9 cellular contexts compared by ENCODE assay signal in the genomic region with DNA sequence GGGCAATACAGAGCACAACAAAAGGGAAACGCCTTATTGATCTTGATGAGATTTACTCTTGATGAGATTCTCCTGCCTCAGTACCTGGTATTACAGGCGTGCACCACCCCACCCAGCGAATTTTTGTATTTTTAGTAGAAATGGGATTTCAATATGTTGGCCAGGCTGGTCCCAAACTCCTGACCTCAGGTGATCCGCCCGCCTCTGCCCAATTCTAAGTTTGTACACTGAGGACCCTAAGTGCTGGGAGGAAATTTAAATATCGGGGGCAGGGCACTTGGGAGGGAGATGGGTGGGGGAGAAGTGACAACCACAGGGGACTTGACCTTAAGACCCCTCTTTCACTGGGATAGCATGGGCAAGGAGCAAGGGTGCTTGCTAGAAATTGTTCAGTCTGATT. TPM values are rescaled to one million over a fixed set of nuclear protein-coding genes. Genes with fewer than 3 reads are reported as not detected.
DNase-seq lines count a peak whose midpoint lies in the region; ATAC-seq and TF ChIP-seq lines count a peak whose summit lies in the region.
"Had no signal": no experiment of that assay in that cellular context is flagged by ENCODE, and none has a peak within 500 bp of the region (broad histone marks: within the 10 kb centered on the region; RNA-seq: fewer than 3 reads in every experiment).

No MANE protein-coding gene starts in this region.

- WGBS in suprapubic skin: 75% methylated on average over 6 of the region's 6 CpGs

- H3K27ac ChIP-seq in suprapubic skin: peak overlapping the region; percentile 97

- H3K36me3 Mint-ChIP-seq in activated naive CD4-positive, alpha-beta T cell treated with anti-CD3 and anti-CD28 coated beads, Interleukin-2, amount 10 ng/mL, durations not matched to agents 7 days and 5 days: peaks cover 79% of the 10 kb centered on the region
- peaks cover 90% of the 10 kb centered on the region for H3K36me3 Mint-ChIP-seq in activated CD8-positive, alpha-beta T cell treated with anti-CD3 and anti-CD28 coated beads, Interleukin-2, amount 10 ng/mL, durations not matched to agents 7 days and 5 days (ENCODE audit: low read depth)
- H3K36me3 Mint-ChIP-seq in immature natural killer cell: peaks cover 13 to 25% (median 25%) of the 10 kb centered on the region in 3 donors

- POLR2A ChIA-PET in activated CD8-positive, alpha-beta T cell treated with anti-CD3 and anti-CD28 coated beads, Interleukin-2, amount 10 ng/mL, durations not matched to agents 7 days and 5 days (lab: Charles Lee): interaction anchor here (0.8 to 8.7 kb wide), 3 partner anchors 8 to 24 kb away, joined by 3 to 179 read pairs (median 8); partner anchors contain the start of gene HNRNPF

- H3K4me3 Mint-ChIP-seq in activated naive CD4-positive, alpha-beta T cell treated with anti-CD3 and anti-CD28 coated beads, Interleukin-2, amount 10 ng/mL, durations not matched to agents 7 days and 5 days: peak overlapping the region; percentile 90
- peak overlapping the region; percentile 91 for H3K4me3 Mint-ChIP-seq in activated CD8-positive, alpha-beta T cell treated with anti-CD3 and anti-CD28 coated beads, Interleukin-2, amount 10 ng/mL, durations not matched to agents 7 days and 5 days
- peak overlapping the region; percentile 24 to 94 (median 87) for H3K4me3 Mint-ChIP-seq in immature natural killer cell

- TF ChIP-seq POLR2A in suprapubic skin (IDR thresholded peaks at IDR 0.05): no peak

- H3K27me3 Mint-ChIP-seq in activated naive CD4-positive, alpha-beta T cell treated with anti-CD3 and anti-CD28 coated beads, Interleukin-2, amount 10 ng/mL, durations not matched to agents 7 days and 5 days: no peaks in the 10 kb centered on the region
- no peaks in the 10 kb centered on the region for H3K27me3 Mint-ChIP-seq in activated CD8-positive, alpha-beta T cell treated with anti-CD3 and anti-CD28 coated beads, Interleukin-2, amount 10 ng/mL, durations not matched to agents 7 days and 5 days (ENCODE audit: low read depth)
- H3K27me3 Mint-ChIP-seq in immature natural killer cell (ENCODE audit: low read depth in 3 of 3): peaks cover 12 to 34% (median 20%) of the 10 kb centered on the region in 3 donors

- H3K36me3 ChIP-seq in suprapubic skin: peaks cover 55% of the 10 kb centered on the region

- peaks cover 78% of the 10 kb centered on the region for H3K4me1 Mint-ChIP-seq in activated naive CD4-positive, alpha-beta T cell treated with anti-CD3 and anti-CD28 coated beads, Interleukin-2, amount 10 ng/mL, durations not matched to agents 7 days and 5 days
- peaks cover 72% of the 10 kb centered on the region for H3K4me1 Mint-ChIP-seq in activated CD8-positive, alpha-beta T cell treated with anti-CD3 and anti-CD28 coated beads, Interleukin-2, amount 10 ng/mL, durations not matched to agents 7 days and 5 days (ENCODE audit: low read depth)
- H3K4me1 Mint-ChIP-seq in immature natural killer cell: peaks cover 70 to 85% of the 10 kb centered on the region in 2 donors

- peaks cover 80% of the 10 kb centered on the region for H3K4me1 ChIP-seq in suprapubic skin

- CTCF ChIA-PET in activated naive CD4-positive, alpha-beta T cell treated with anti-CD3 and anti-CD28 coated beads, Interleukin-2, amount 10 ng/mL, durations not matched to agents 7 days and 5 days (lab: Charles Lee): interaction anchor here (0.8 kb wide), 1 partner anchor 9 kb away, joined by 3 read pairs; no protein-coding TSS in a partner anchor
- CTCF ChIA-PET in activated CD8-positive, alpha-beta T cell treated with anti-CD3 and anti-CD28 coated beads, Interleukin-2, amount 10 ng/mL, durations not matched to agents 7 days and 5 days (lab: Charles Lee): interaction anchor here (1.0 to 1.4 kb wide), 3 partner anchors 12 to 54 kb away, joined by 3 to 4 read pairs (median 3); no protein-coding TSS in a partner anchor

- in situ Hi-C loops in GM13977 (cut with MboI; ENCODE audit: low pct_unique_long_range_greater_than_20kb, low sequenced_read_pairs, unreplicated experiment): no loop called here

- ATAC-seq in activated CD8-positive, alpha-beta T cell treated with anti-CD3 and anti-CD28 coated beads, Interleukin-2, amount 10 ng/mL, durations not matched to agents 7 days and 5 days: no peak
- no peak for ATAC-seq in HG03097 (IDR thresholded peaks at IDR 0.05; ENCODE audit: low FRiP score, unreplicated experiment)

- DNase-seq in activated naive CD4-positive, alpha-beta T cell treated with anti-CD3 and anti-CD28 coated beads, Interleukin-2, amount 10 ng/mL, durations not matched to agents 7 days and 5 days: no peak
- DNase-seq in activated naive CD4-positive, alpha-beta T cell (lab: John Stamatoyannopoulos, UW): no peak
- DNase-seq in activated CD8-positive, alpha-beta T cell treated with anti-CD3 and anti-CD28 coated beads, Interleukin-2, amount 10 ng/mL, durations not matched to agents 7 days and 5 days: no peak
- DNase-seq in immature natural killer cell (no peak), suprapubic skin (ENCODE audit: low spot score in 2 of 2) (peak in 1 of 2 donors; percentile 61), NCI-H82 (lab: John Stamatoyannopoulos, UW) (no peak), GM13977 (ENCODE audit: low spot score) (no peak)
- DNase-seq: C1 segment of cervical spinal cord had no signal

- TF ChIP-seq CTCF in suprapubic skin (IDR thresholded peaks at IDR 0.05): no peak
- TF ChIP-seq CTCF in GM13977 (IDR thresholded peaks at IDR 0.05; ENCODE audit: extremely low read depth, insufficient read depth, missing control alignments): no peak

- H3K9me3 ChIP-seq in suprapubic skin: no peaks in the 10 kb centered on the region

- no peak for TF ChIP-seq EP300 in suprapubic skin (IDR thresholded peaks at IDR 0.05)

- H3K9me3 Mint-ChIP-seq in activated naive CD4-positive, alpha-beta T cell treated with anti-CD3 and anti-CD28 coated beads, Interleukin-2, amount 10 ng/mL, durations not matched to agents 7 days and 5 days: no peaks in the 10 kb centered on the region
- no peaks in the 10 kb centered on the region for H3K9me3 Mint-ChIP-seq in activated CD8-positive, alpha-beta T cell treated with anti-CD3 and anti-CD28 coated beads, Interleukin-2, amount 10 ng/mL, durations not matched to agents 7 days and 5 days (ENCODE audit: insufficient read depth)
- H3K9me3 Mint-ChIP-seq in immature natural killer cell: no peaks in the 10 kb centered on the region

- H3K27me3 ChIP-seq in suprapubic skin: no peaks in the 10 kb centered on the region

- H3K4me3 ChIP-seq in suprapubic skin: peak overlapping the region; percentile 61

- peak overlapping the region; percentile 93 for H3K27ac Mint-ChIP-seq in activated naive CD4-positive, alpha-beta T cell treated with anti-CD3 and anti-CD28 coated beads, Interleukin-2, amount 10 ng/mL, durations not matched to agents 7 days and 5 days
- peak overlapping the region; percentile 91 for H3K27ac Mint-ChIP-seq in activated CD8-positive, alpha-beta T cell treated with anti-CD3 and anti-CD28 coated beads, Interleukin-2, amount 10 ng/mL, durations not matched to agents 7 days and 5 days
- H3K27ac Mint-ChIP-seq in immature natural killer cell: peak overlapping the region; percentile 18 to 96 (median 91)

RNA-seq across cellular contexts. Expression of gene HNRNPF, which starts 14.1 kb away (rescaled TPM):
- 100 to 1,000 TPM; 512 to 515 TPM for total RNA-seq in activated CD8-positive, alpha-beta T cell treated with anti-CD3 and anti-CD28 coated beads, Interleukin-2, amount 10 ng/mL, durations not matched to agents 7 days and 5 days
- polyA plus RNA-seq in immature natural killer cell: 100 to 1,000 TPM; 184 to 274 (median 203) TPM
- total RNA-seq in suprapubic skin: 100 to 1,000 TPM; 180 to 248 (median 217) TPM

RNA-seq across cellular contexts. Expression of gene FXYD4, which starts 23.4 kb away (rescaled TPM):
- total RNA-seq in activated CD8-positive, alpha-beta T cell treated with anti-CD3 and anti-CD28 coated beads, Interleukin-2, amount 10 ng/mL, durations not matched to agents 7 days and 5 days: not detected
- not detected for polyA plus RNA-seq in immature natural killer cell
- not detected for total RNA-seq in suprapubic skin

RNA-seq across cellular contexts. Expression of gene ZNF487, which starts 42.0 kb away (rescaled TPM):
- total RNA-seq in activated CD8-positive, alpha-beta T cell treated with anti-CD3 and anti-CD28 coated beads, Interleukin-2, amount 10 ng/mL, durations not matched to agents 7 days and 5 days: 1 to 10 TPM; 4.8 to 5.2 TPM
- 10 to 100 TPM in 2 of 3 donors, 1 to 10 TPM in 1; 7.7 to 15.8 (median 13.0) TPM for polyA plus RNA-seq in immature natural killer cell
- total RNA-seq in suprapubic skin: 10 to 100 TPM in 2 of 4 donors, 1 to 10 TPM in 2; 6.5 to 16.0 (median 10.8) TPM
